Comparison of ENCODE assay signal across 22 cellular contexts in the genomic region with DNA sequence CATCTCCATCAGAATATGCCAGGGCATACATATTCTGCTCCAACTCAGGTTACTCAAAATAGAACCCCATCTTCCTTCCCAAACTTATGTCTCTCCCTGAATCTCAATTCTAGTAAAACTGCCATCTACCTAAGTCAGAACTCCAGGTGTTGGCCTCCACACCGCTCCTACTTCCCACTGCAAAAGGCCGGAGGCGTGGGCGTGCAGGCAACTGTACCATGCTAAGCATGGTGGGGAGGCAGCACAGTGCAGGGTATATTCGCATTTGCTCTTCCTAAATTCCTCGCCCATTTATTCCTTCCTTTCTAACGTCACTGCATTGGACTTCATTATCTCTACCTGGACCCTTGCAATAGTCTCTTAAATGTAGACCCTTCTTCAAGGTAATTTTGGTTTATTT.
DNase-seq lines count a peak whose midpoint lies in the region; ATAC-seq and TF ChIP-seq lines count a peak whose summit lies in the region.
"Had no signal": no experiment of that assay in that cellular context is flagged by ENCODE, and none has a peak within 500 bp of the region (broad histone marks: within the 10 kb centered on the region; RNA-seq: fewer than 3 reads in every experiment).

No MANE protein-coding gene starts in this region.

- no peaks in the 10 kb centered on the region for H3K27me3 ChIP-seq in mesenchymal stem cell (ENCODE audit: control insufficient read depth in 1 of 2, insufficient read depth in 1 of 2, low read length in 2 of 2)
- H3K27me3 ChIP-seq: BLaER1 had no signal

- WGBS in mesenchymal stem cell = 97% methylated on average over 5 of the region's 7 CpGs

- H2AK5ac ChIP-seq in mesenchymal stem cell (ENCODE audit: low read length, severe bottlenecking) = peak overlapping the region; percentile 27

- H3K9me3 ChIP-seq in HEK293 (ENCODE audit: control insufficient read depth, insufficient read depth, low read depth, low read length) = no peaks in the 10 kb centered on the region
- no peaks in the 10 kb centered on the region for H3K9me3 ChIP-seq in mesenchymal stem cell (ENCODE audit: control insufficient read depth, low read length)
- H3K9me3 ChIP-seq in mucosa of descending colon = no peaks in the 10 kb centered on the region
- H3K9me3 ChIP-seq: Caco-2 had no signal

- POLR2A ChIA-PET in HEK293 (lab: Yijun Ruan, JAX) = no interaction called here
- POLR2A ChIA-PET in HEK293T (lab: Yijun Ruan, JAX) = no interaction called here

- no peaks in the 10 kb centered on the region for H3K9me3 Mint-ChIP-seq in stimulated activated naive B cell treated with anti-CD40 and anti-IgM and Interleukin-4, amounts not matched to agents 10 μg/mL and 1 μg/mL and 100 μg/mL, for 72 hours
- H3K9me3 Mint-ChIP-seq in activated naive CD4-positive, alpha-beta T cell treated with anti-CD3 and anti-CD28 coated beads for 36 hours = no peaks in the 10 kb centered on the region
- H3K9me3 Mint-ChIP-seq: CD4-positive, CD25-positive, alpha-beta regulatory T cell; CD8-positive, alpha-beta T cell; GM23338; H9 had no signal

- H2AFZ ChIP-seq in mesenchymal stem cell (ENCODE audit: low read depth, low read length) = no peak overlapping the region
- H2AFZ ChIP-seq: GM23338 had no signal

- no peak overlapping the region for H2BK5ac ChIP-seq in mesenchymal stem cell (ENCODE audit: low read depth, low read length, poor library complexity, severe bottlenecking)

- no peak overlapping the region for H2BK12ac ChIP-seq in mesenchymal stem cell (ENCODE audit: low read length in 2 of 2)

- no peak overlapping the region for H3K4me2 ChIP-seq in mesenchymal stem cell (ENCODE audit: low read length, poor library complexity, severe bottlenecking)
- H3K4me2 ChIP-seq: GM23338 had no signal

- H3K9ac ChIP-seq in mesenchymal stem cell (ENCODE audit: low read length) = no peak overlapping the region
- H3K9ac ChIP-seq: BLaER1 had no signal

- H3K18ac ChIP-seq in mesenchymal stem cell (ENCODE audit: low read depth in 1 of 2, low read length in 2 of 2) = no peak overlapping the region

- CTCF ChIA-PET in HEK293 (lab: Yijun Ruan, JAX) = interaction anchor here (1.1 kb wide), 1 partner anchor 149 kb away, joined by 4 read pairs; no protein-coding TSS in a partner anchor
- CTCF ChIA-PET in activated naive CD4-positive, alpha-beta T cell treated with anti-CD3 and anti-CD28 coated beads for 36 hours (lab: Charles Lee) = no interaction called here
- CTCF ChIA-PET in HEK293T (lab: Yijun Ruan, JAX) = no interaction called here

- H2BK120ac ChIP-seq in mesenchymal stem cell (ENCODE audit: low read depth, low read length) = no peak overlapping the region

- no peak overlapping the region for H2BK15ac ChIP-seq in mesenchymal stem cell (ENCODE audit: low read depth, poor library complexity, severe bottlenecking)

- H3K4ac ChIP-seq in mesenchymal stem cell (ENCODE audit: low read depth in 1 of 2, low read length in 2 of 2) = no peak overlapping the region

- TF ChIP-seq CTCF in HEK293 (tag by site-specific recombination; IDR thresholded peaks at IDR 0.05) (no peak), mucosa of descending colon (IDR thresholded peaks at IDR 0.05) (no peak)

- intact Hi-C loops in cardiac septum (cut with DNase I) = no loop called here
- intact Hi-C loops in left ventricle myocardium superior (cut with micrococcal nuclease) = no loop called here
- intact Hi-C loops in activated naive CD4-positive, alpha-beta T cell treated with anti-CD3 and anti-CD28 coated beads for 36 hours (cut with micrococcal nuclease) = no loop called here
- intact Hi-C loops in mucosa of descending colon (cut with DNase I, micrococcal nuclease) = no loop called here

- ATAC-seq in left ventricle myocardium superior (no peak), mucosa of descending colon (no peak)
- ATAC-seq in stimulated activated naive B cell treated with anti-CD40 and anti-IgM and Interleukin-4, amounts not matched to agents 10 μg/mL and 1 μg/mL and 100 μg/mL, for 72 hours (replicated peaks) = no peak
- ATAC-seq: CD8-positive, alpha-beta T cell; GM23338; HCT116 had no signal

- H3K27ac ChIP-seq in HEK293 (ENCODE audit: extremely low read depth, low read depth, low read length) (no peak overlapping the region), mesenchymal stem cell (ENCODE audit: low read length, poor library complexity, severe bottlenecking) (no peak overlapping the region)
- H3K27ac ChIP-seq: 22Rv1, BLaER1, C4-2B had no signal

- peaks cover 6 to 13% of the 10 kb centered on the region in 2 donors for H3K36me3 Mint-ChIP-seq in stimulated activated naive B cell treated with anti-CD40 and anti-IgM and Interleukin-4, amounts not matched to agents 10 μg/mL and 1 μg/mL and 100 μg/mL, for 72 hours
- H3K36me3 Mint-ChIP-seq in activated naive CD4-positive, alpha-beta T cell treated with anti-CD3 and anti-CD28 coated beads for 36 hours (ENCODE audit: low read depth) = no peaks in the 10 kb centered on the region
- H3K36me3 Mint-ChIP-seq: CD8-positive, alpha-beta T cell had no signal

- peak overlapping the region; percentile 1 for H3K27ac Mint-ChIP-seq in stimulated activated naive B cell treated with anti-CD40 and anti-IgM and Interleukin-4, amounts not matched to agents 10 μg/mL and 1 μg/mL and 100 μg/mL, for 72 hours
- no peak overlapping the region for H3K27ac Mint-ChIP-seq in activated naive CD4-positive, alpha-beta T cell treated with anti-CD3 and anti-CD28 coated beads for 36 hours
- H3K27ac Mint-ChIP-seq: B cell; CD8-positive, alpha-beta T cell; GM23338; H9 had no signal

- H4K91ac ChIP-seq in mesenchymal stem cell (ENCODE audit: low read length) = no peak overlapping the region

- H4K8ac ChIP-seq in mesenchymal stem cell (ENCODE audit: low read length) = peak overlapping the region; percentile 24

- H3K4me1 ChIP-seq in HEK293 (ENCODE audit: control insufficient read depth, insufficient read depth, low read length) (peaks cover 10% of the 10 kb centered on the region), mesenchymal stem cell (ENCODE audit: control insufficient read depth, insufficient read depth, low read depth, low read length) (peaks cover 34% of the 10 kb centered on the region), mucosa of descending colon (ENCODE audit: low read depth) (peaks cover 29% of the 10 kb centered on the region)

- peaks cover 55 to 59% of the 10 kb centered on the region in 2 donors for H3K4me1 Mint-ChIP-seq in stimulated activated naive B cell treated with anti-CD40 and anti-IgM and Interleukin-4, amounts not matched to agents 10 μg/mL and 1 μg/mL and 100 μg/mL, for 72 hours
- H3K4me1 Mint-ChIP-seq in activated naive CD4-positive, alpha-beta T cell treated with anti-CD3 and anti-CD28 coated beads for 36 hours (ENCODE audit: low read depth) = no peaks in the 10 kb centered on the region

- DNase-seq in cardiac septum (ENCODE audit: low spot score) (peak; percentile 69), left ventricle myocardium superior (no peak), mesenchymal stem cell (no peak), HEK293T (ENCODE audit: extremely low spot score) (no peak), mucosa of descending colon (no peak)
- no peak for DNase-seq in stimulated activated naive B cell treated with anti-CD40 and anti-IgM and Interleukin-4, amounts not matched to agents 10 μg/mL and 1 μg/mL and 100 μg/mL, for 72 hours
- no peak for DNase-seq in activated naive CD4-positive, alpha-beta T cell treated with anti-CD3 and anti-CD28 coated beads for 36 hours
- DNase-seq: Caco-2; CD4-positive, CD25-positive, alpha-beta regulatory T cell; CD8-positive, alpha-beta T cell; DMS 273 treated with DMSO at 0.1 percent for 48 hours; DMS79; EL; GDM1; H9 had no signal

- no peak overlapping the region for H3K4me3 Mint-ChIP-seq in stimulated activated naive B cell treated with anti-CD40 and anti-IgM and Interleukin-4, amounts not matched to agents 10 μg/mL and 1 μg/mL and 100 μg/mL, for 72 hours
- H3K4me3 Mint-ChIP-seq in activated naive CD4-positive, alpha-beta T cell treated with anti-CD3 and anti-CD28 coated beads for 36 hours = no peak overlapping the region
- H3K4me3 Mint-ChIP-seq: B cell; CD8-positive, alpha-beta T cell; GM23338; H9 had no signal

- H3K4me3 ChIP-seq in HEK293 (ENCODE audit: low read depth, low read length) = no peak overlapping the region
- no peak overlapping the region for H3K4me3 ChIP-seq in mesenchymal stem cell (ENCODE audit: insufficient read depth in 1 of 2, low read depth in 1 of 2, low read length in 2 of 2)
- no peak overlapping the region for H3K4me3 ChIP-seq in mucosa of descending colon
- H3K4me3 ChIP-seq: BLaER1, GM23338 had no signal

- no peak overlapping the region for H3K23ac ChIP-seq in mesenchymal stem cell (ENCODE audit: low read length in 2 of 2)

- H3K36me3 ChIP-seq in HEK293 (ENCODE audit: control insufficient read depth in 2 of 2, insufficient read depth in 1 of 2, low read length in 2 of 2) (no peaks in the 10 kb centered on the region), mesenchymal stem cell (ENCODE audit: control insufficient read depth in 1 of 2, insufficient read depth in 2 of 2, low read depth in 1 of 2, low read length in 2 of 2) (peaks cover 0 to 6% of the 10 kb centered on the region in 2 experiments), mucosa of descending colon (ENCODE audit: low read depth) (no peaks in the 10 kb centered on the region)
- H3K36me3 ChIP-seq: BLaER1 had no signal

- H3K14ac ChIP-seq in mesenchymal stem cell (ENCODE audit: low read length in 2 of 2) = no peak overlapping the region

- H3K27me3 Mint-ChIP-seq in stimulated activated naive B cell treated with anti-CD40 and anti-IgM and Interleukin-4, amounts not matched to agents 10 μg/mL and 1 μg/mL and 100 μg/mL, for 72 hours = no peaks in the 10 kb centered on the region
- no peaks in the 10 kb centered on the region for H3K27me3 Mint-ChIP-seq in activated naive CD4-positive, alpha-beta T cell treated with anti-CD3 and anti-CD28 coated beads for 36 hours (ENCODE audit: low read depth)
- H3K27me3 Mint-ChIP-seq: B cell; CD4-positive, CD25-positive, alpha-beta regulatory T cell had no signal

- H3K79me1 ChIP-seq in mesenchymal stem cell (replicated peaks; ENCODE audit: low read length, poor library complexity, severe bottlenecking) = peaks cover 10% of the 10 kb centered on the region

TF ChIP-seq in HEK293, 187 proteins besides CTCF, POLR2A, EP300 and RAD21:
- TF ChIP-seq ZNF354C (tag by site-specific recombination; IDR thresholded peaks at IDR 0.05; ENCODE audit: borderline replicate concordance, low read depth) (no peak), ZNF677 (tag by site-specific recombination; IDR thresholded peaks at IDR 0.05) (no peak), ZFHX2 (tag by site-specific recombination; conservative IDR thresholded peaks at IDR 0.05) (0 out of 2 replicates have a peak, but pooled peaks have one; percentile 35)

TF ChIP-seq in HEK293T, 16 proteins besides CTCF, POLR2A, EP300 and RAD21 (continues in another document):
- TF ChIP-seq BHLHE40 (IDR thresholded peaks at IDR 0.05; ENCODE audit: borderline replicate concordance) (no peak), FOXA1 (IDR thresholded peaks at IDR 0.05) (no peak), L3MBTL2 (conservative IDR thresholded peaks at IDR 0.05) (no peak), ELF4 (IDR thresholded peaks at IDR 0.05) (no peak), LEF1 (IDR thresholded peaks at IDR 0.05; ENCODE audit: borderline replicate concordance) (no peak), CTBP1 (IDR thresholded peaks at IDR 0.05; ENCODE audit: borderline replicate concordance) (no peak), TARDBP (IDR thresholded peaks at IDR 0.05) (no peak)
